9 cellular contexts compared by ENCODE assay signal in the genomic region with DNA sequence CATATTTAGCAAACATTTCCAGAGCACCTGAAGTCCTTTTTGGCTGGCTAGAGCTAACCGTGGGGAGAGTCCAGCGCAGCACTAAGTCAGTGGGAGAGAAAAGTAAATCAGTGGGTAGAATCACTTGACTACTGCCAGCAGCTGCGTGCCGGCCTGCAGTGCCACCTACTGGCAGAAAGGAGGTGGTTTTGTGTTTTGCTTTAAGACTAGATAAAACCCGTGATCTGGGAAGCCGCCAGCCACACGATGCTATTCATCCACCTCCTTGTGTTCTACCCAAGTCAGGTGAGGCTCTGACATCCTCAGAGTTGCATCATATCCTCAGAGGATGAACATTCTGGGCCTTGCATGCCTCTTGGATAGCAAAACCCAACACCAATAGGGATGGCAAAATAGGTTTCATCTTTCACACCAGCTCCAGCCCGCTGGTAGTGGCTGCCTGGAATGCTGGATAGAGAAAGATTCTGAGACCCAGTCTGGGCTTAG. TPM values are rescaled to one million over a fixed set of nuclear protein-coding genes. Genes with fewer than 3 reads are reported as not detected.
DNase-seq lines count a peak whose midpoint lies in the region; ATAC-seq and TF ChIP-seq lines count a peak whose summit lies in the region.
"Had no signal": no experiment of that assay in that cellular context is flagged by ENCODE, and none has a peak within 500 bp of the region (broad histone marks: within the 10 kb centered on the region; RNA-seq: fewer than 3 reads in every experiment).

No MANE protein-coding gene starts in this region.

- no peaks in the 10 kb centered on the region for H3K9me3 Mint-ChIP-seq in WTC11
- H3K9me3 Mint-ChIP-seq: stimulated activated naive CD8-positive, alpha-beta T cell treated with anti-CD3 and anti-CD28 coated beads, Interleukin-15, Interleukin-2, amounts not matched to agents 100 ng/mL and 50 ng/mL, for 24 hours had no signal

- H3K4me3 Mint-ChIP-seq in WTC11: no peak overlapping the region
- H3K4me3 Mint-ChIP-seq: stimulated activated naive CD8-positive, alpha-beta T cell treated with anti-CD3 and anti-CD28 coated beads, Interleukin-15, Interleukin-2, amounts not matched to agents 100 ng/mL and 50 ng/mL, for 24 hours had no signal

- peak; percentile 67 for TF ChIP-seq CTCF in WTC11 (IDR thresholded peaks at IDR 0.05)

- no peaks in the 10 kb centered on the region for H3K36me3 Mint-ChIP-seq in WTC11

- H3K27me3 Mint-ChIP-seq in WTC11 (ENCODE audit: low read depth): peaks cover 71% of the 10 kb centered on the region

- peaks cover 5% of the 10 kb centered on the region for H3K4me1 Mint-ChIP-seq in WTC11

- CTCF ChIA-PET in WTC11 (lab: Charles Lee): interaction anchor here (0.6 to 5.9 kb wide), 19 partner anchors 10 to 162 kb away, joined by 3 to 86 read pairs (median 5); a partner anchor contains a TSS

- no peak overlapping the region for H3K27ac Mint-ChIP-seq in WTC11
- H3K27ac Mint-ChIP-seq: stimulated activated naive CD8-positive, alpha-beta T cell treated with anti-CD3 and anti-CD28 coated beads, Interleukin-15, Interleukin-2, amounts not matched to agents 100 ng/mL and 50 ng/mL, for 24 hours had no signal

- H3K27ac ChIP-seq in caudate nucleus (ENCODE audit: low read depth, low read length): no peak overlapping the region

- peak; percentile 74 for DNase-seq in A172 (ENCODE audit: low spot score)
- DNase-seq in NCI-H2171 treated with DMSO at 0.1 percent for 48 hours (lab: John Stamatoyannopoulos, UW): peak; percentile 70
- DNase-seq in WTC11 (ENCODE audit: low spot score): peak; percentile 83
- peak in 57 of 61 donors; percentile 18 to 89 (median 58) for DNase-seq in caudate nucleus (lab: John Stamatoyannopoulos, UW)
- peak; percentile 81 for DNase-seq in kidney glomerular epithelial cell (lab: John Stamatoyannopoulos, UW)
- DNase-seq in stimulated activated CD4-positive, alpha-beta T cell treated with anti-CD3 and anti-CD28 coated beads, Interleukin-1b, Interleukin-23, amount 100 ng/mL, for 4 hours (ENCODE audit: low read depth in 2 of 2): peak; percentile 65 to 73

- POLR2A ChIA-PET in WTC11 (lab: Charles Lee): interaction anchor here (1.2 to 1.4 kb wide), 2 partner anchors 43 to 47 kb away, joined by 4 to 6 read pairs; no protein-coding TSS in a partner anchor

- ATAC-seq in GM18907 (IDR thresholded peaks at IDR 0.05; ENCODE audit: unreplicated experiment) (peak; percentile 56), WTC11 (peak; percentile 64), GM18502 (IDR thresholded peaks at IDR 0.05; ENCODE audit: poor library complexity, unreplicated experiment) (no peak)

TF ChIP-seq in WTC11, 78 proteins besides CTCF, POLR2A, EP300 and RAD21:
- TF ChIP-seq, protein P1, sequence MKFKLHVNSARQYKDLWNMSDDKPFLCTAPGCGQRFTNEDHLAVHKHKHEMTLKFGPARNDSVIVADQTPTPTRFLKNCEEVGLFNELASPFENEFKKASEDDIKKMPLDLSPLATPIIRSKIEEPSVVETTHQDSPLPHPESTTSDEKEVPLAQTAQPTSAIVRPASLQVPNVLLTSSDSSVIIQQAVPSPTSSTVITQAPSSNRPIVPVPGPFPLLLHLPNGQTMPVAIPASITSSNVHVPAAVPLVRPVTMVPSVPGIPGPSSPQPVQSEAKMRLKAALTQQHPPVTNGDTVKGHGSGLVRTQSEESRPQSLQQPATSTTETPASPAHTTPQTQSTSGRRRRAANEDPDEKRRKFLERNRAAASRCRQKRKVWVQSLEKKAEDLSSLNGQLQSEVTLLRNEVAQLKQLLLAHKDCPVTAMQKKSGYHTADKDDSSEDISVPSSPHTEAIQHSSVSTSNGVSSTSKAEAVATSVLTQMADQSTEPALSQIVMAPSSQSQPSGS (CRISPR knock-in tag; IDR thresholded peaks at IDR 0.05; ENCODE audit: borderline replicate concordance, low read depth): no peak
- TF ChIP-seq, protein P2, sequence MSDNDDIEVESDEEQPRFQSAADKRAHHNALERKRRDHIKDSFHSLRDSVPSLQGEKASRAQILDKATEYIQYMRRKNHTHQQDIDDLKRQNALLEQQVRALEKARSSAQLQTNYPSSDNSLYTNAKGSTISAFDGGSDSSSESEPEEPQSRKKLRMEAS (CRISPR knock-in tag; IDR thresholded peaks at IDR 0.05): peak; percentile 62; the same call in 1 of the 2 replicates
- TF ChIP-seq, protein P3, sequence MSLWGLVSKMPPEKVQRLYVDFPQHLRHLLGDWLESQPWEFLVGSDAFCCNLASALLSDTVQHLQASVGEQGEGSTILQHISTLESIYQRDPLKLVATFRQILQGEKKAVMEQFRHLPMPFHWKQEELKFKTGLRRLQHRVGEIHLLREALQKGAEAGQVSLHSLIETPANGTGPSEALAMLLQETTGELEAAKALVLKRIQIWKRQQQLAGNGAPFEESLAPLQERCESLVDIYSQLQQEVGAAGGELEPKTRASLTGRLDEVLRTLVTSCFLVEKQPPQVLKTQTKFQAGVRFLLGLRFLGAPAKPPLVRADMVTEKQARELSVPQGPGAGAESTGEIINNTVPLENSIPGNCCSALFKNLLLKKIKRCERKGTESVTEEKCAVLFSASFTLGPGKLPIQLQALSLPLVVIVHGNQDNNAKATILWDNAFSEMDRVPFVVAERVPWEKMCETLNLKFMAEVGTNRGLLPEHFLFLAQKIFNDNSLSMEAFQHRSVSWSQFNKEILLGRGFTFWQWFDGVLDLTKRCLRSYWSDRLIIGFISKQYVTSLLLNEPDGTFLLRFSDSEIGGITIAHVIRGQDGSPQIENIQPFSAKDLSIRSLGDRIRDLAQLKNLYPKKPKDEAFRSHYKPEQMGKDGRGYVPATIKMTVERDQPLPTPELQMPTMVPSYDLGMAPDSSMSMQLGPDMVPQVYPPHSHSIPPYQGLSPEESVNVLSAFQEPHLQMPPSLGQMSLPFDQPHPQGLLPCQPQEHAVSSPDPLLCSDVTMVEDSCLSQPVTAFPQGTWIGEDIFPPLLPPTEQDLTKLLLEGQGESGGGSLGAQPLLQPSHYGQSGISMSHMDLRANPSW (CRISPR knock-in tag; conservative IDR thresholded peaks at IDR 0.05; ENCODE audit: low read depth): no peak

RNA-seq across cellular contexts. Expression of a gene that starts 14.1 kb away (rescaled TPM):
- not detected in 2 replicates for total RNA-seq in A172 (2014; rRNA removed; shearing (Covaris generic))
- total RNA-seq in WTC11 (2021): 2.3 to 3.6 TPM (median 3.2 TPM) in 3 replicates

RNA-seq across cellular contexts. Expression of a gene that starts 18.3 kb away (rescaled TPM):
- not detected in 2 replicates for total RNA-seq in A172 (2014; rRNA removed; shearing (Covaris generic))
- not detected in 3 replicates for total RNA-seq in WTC11 (2021)

RNA-seq across cellular contexts. Expression of a gene that starts 37.6 kb away (rescaled TPM):
- total RNA-seq in A172 (2014; rRNA removed; shearing (Covaris generic)): 0.05 TPM in 1 of 2 replicates, not detected in the other
- total RNA-seq in WTC11 (2021): 0.50 to 0.80 TPM (median 0.60 TPM) in 3 replicates
